ENCODE assay signal across 1 cellular context in genomic region chrX:18278448-18278847, GRCh38.
TF ChIP-seq lines count a peak whose summit lies in the region.

No MANE protein-coding gene starts in this region.

TF ChIP-seq in IMR-90, 13 proteins besides CTCF, POLR2A, EP300 and RAD21 (continued from another document):
- TF ChIP-seq CEBPB (IDR thresholded peaks at IDR 0.05; ENCODE audit: low read depth, low read length) (no peak), MAZ (IDR thresholded peaks at IDR 0.05; ENCODE audit: borderline replicate concordance, low read depth, low read length) (no peak), BHLHE40 (IDR thresholded peaks at IDR 0.05; ENCODE audit: low read depth, low read length) (no peak), FOS (IDR thresholded peaks at IDR 0.05; ENCODE audit: low read depth, low read length) (no peak), RFX5 (IDR thresholded peaks at IDR 0.05; ENCODE audit: low read depth, low read length) (no peak), NFE2L2 (IDR thresholded peaks at IDR 0.05; ENCODE audit: low read depth, low read length) (no peak), SMC3 (IDR thresholded peaks at IDR 0.05; ENCODE audit: low read depth, low read length) (no peak), MAFK (IDR thresholded peaks at IDR 0.05; ENCODE audit: low read depth, low read length) (no peak), ELK1 (IDR thresholded peaks at IDR 0.05; ENCODE audit: borderline replicate concordance, low read depth, low read length) (no peak), MXI1 (IDR thresholded peaks at IDR 0.05; ENCODE audit: borderline replicate concordance, low read depth, low read length) (no peak), RCOR1 (IDR thresholded peaks at IDR 0.05; ENCODE audit: insufficient replicate concordance, low read length) (no peak)
